Comparison of ENCODE assay signal across 14 cellular contexts in the genomic region with DNA sequence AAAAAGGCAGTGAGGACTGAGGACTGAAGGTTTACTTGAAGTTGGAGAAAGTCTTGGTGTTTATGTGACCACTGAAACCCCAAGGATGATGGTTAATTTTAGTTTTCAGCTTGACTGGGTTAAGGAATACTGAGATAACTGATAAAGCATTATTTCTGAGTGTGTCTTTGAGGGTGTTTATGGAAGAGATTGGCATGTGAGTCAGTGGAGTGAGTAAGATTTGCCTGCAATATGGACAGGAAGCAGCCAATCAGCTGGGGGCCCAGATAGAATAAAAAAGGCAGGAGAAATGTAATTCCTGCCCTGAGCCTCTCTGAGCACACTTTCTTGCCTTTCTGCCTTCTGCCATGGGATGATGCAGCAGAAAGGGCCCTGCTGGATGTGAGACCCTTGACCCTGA.
A peak's percentile ranks its signal among the peaks of the same experiment; 100 is the strongest.
DNase-seq lines count a peak whose midpoint lies in the region; ATAC-seq, FAIRE-seq and TF ChIP-seq lines count a peak whose summit lies in the region.
"Had no signal": no experiment of that assay in that cellular context is flagged by ENCODE, and none has a peak within 500 bp of the region (broad histone marks: within the 10 kb centered on the region; RNA-seq: fewer than 3 reads in every experiment).

No MANE protein-coding gene starts in this region.

- TF ChIP-seq CTCF in fibroblast of mammary gland (conservative IDR thresholded peaks at IDR 0.05; ENCODE audit: control insufficient read depth, insufficient read depth, low read depth, low read length), result no peak
- TF ChIP-seq CTCF in smooth muscle cell (IDR thresholded peaks at IDR 0.05; ENCODE audit: borderline replicate concordance, insufficient read depth, poor library complexity, severe bottlenecking), result no peak
- no peak for TF ChIP-seq CTCF in kidney (IDR thresholded peaks at IDR 0.05; ENCODE audit: borderline replicate concordance, extremely low read depth, insufficient read depth)

- no peaks in the 10 kb centered on the region for H3K79me2 ChIP-seq in smooth muscle cell (ENCODE audit: low read depth)

- no peak for ATAC-seq in GM18498 (IDR thresholded peaks at IDR 0.05; ENCODE audit: unreplicated experiment)
- ATAC-seq: esophagus mucosa, left lung had no signal

- H3K4me3 Mint-ChIP-seq in activated naive CD4-positive, alpha-beta T cell treated with anti-CD3 and anti-CD28 coated beads, Interleukin-2, amount 50 U/mL, for 24 hours, result peak overlapping the region; percentile 39

- peaks cover 22% of the 10 kb centered on the region for H3K36me3 Mint-ChIP-seq in activated naive CD4-positive, alpha-beta T cell treated with anti-CD3 and anti-CD28 coated beads, Interleukin-2, amount 50 U/mL, for 24 hours

- H3K4me1 Mint-ChIP-seq in activated naive CD4-positive, alpha-beta T cell treated with anti-CD3 and anti-CD28 coated beads, Interleukin-2, amount 50 U/mL, for 24 hours, result peaks cover 15% of the 10 kb centered on the region

- peak overlapping the region; percentile 4 for H3K27ac ChIP-seq in smooth muscle cell (ENCODE audit: low read depth)
- H3K27ac ChIP-seq in kidney (ENCODE audit: low read depth in 2 of 2, low read length in 2 of 2), result no peak overlapping the region
- H3K27ac ChIP-seq: left lung, SJSA1 had no signal

- H3K27me3 ChIP-seq in smooth muscle cell (ENCODE audit: low read depth), result no peaks in the 10 kb centered on the region
- H3K27me3 ChIP-seq: left lung, SJSA1 had no signal

- no peaks in the 10 kb centered on the region for H3K4me1 ChIP-seq in smooth muscle cell (ENCODE audit: low read depth)
- no peaks in the 10 kb centered on the region for H3K4me1 ChIP-seq in kidney (ENCODE audit: control insufficient read depth in 1 of 2, insufficient read depth in 1 of 2, low read depth in 1 of 2, low read length in 2 of 2)
- H3K4me1 ChIP-seq: left lung, SJSA1 had no signal

- H3K27me3 Mint-ChIP-seq in activated naive CD4-positive, alpha-beta T cell treated with anti-CD3 and anti-CD28 coated beads, Interleukin-2, amount 50 U/mL, for 24 hours, result no peaks in the 10 kb centered on the region

- no peaks in the 10 kb centered on the region for H3K36me3 ChIP-seq in smooth muscle cell (ENCODE audit: low read depth)
- H3K36me3 ChIP-seq in kidney (ENCODE audit: control insufficient read depth in 1 of 2, insufficient read depth in 2 of 2, low read length in 2 of 2), result no peaks in the 10 kb centered on the region
- H3K36me3 ChIP-seq: left lung, SJSA1 had no signal

- H3K4me3 ChIP-seq in fibroblast of mammary gland (ENCODE audit: control insufficient read depth, low read depth, low read length) (no peak overlapping the region), smooth muscle cell (no peak overlapping the region), kidney (ENCODE audit: low read length in 2 of 2) (no peak overlapping the region)
- H3K4me3 ChIP-seq: left lung, SJSA1 had no signal

- peaks cover 31% of the 10 kb centered on the region for H3K9me3 Mint-ChIP-seq in activated naive CD4-positive, alpha-beta T cell treated with anti-CD3 and anti-CD28 coated beads, Interleukin-2, amount 50 U/mL, for 24 hours

- no peak for DNase-seq in activated naive CD4-positive, alpha-beta T cell treated with anti-CD3 and anti-CD28 coated beads, Interleukin-2, amount 50 U/mL, for 16 hours
- DNase-seq in T1000 (lab: John Stamatoyannopoulos, UW) (peak; percentile 27), fibroblast of mammary gland (ENCODE audit: low read depth) (peak; percentile 52), smooth muscle cell (lab: John Stamatoyannopoulos, UW; ENCODE audit: unreplicated experiment) (no peak), kidney (no peak), NCI-H526 (lab: John Stamatoyannopoulos, UW) (no peak)
- DNase-seq: central memory CD4-positive, alpha-beta T cell; left lung had no signal

- H3K9me3 ChIP-seq in smooth muscle cell (replicated peaks; ENCODE audit: low read depth) (no peaks in the 10 kb centered on the region), kidney (ENCODE audit: control insufficient read depth in 1 of 2, low read length in 2 of 2) (no peaks in the 10 kb centered on the region)
- H3K9me3 ChIP-seq: left lung, SJSA1 had no signal

- no peak overlapping the region for H3K9ac ChIP-seq in smooth muscle cell (ENCODE audit: low read depth)
- no peak overlapping the region for H3K9ac ChIP-seq in kidney (ENCODE audit: low read length in 2 of 2)

- H3K27ac Mint-ChIP-seq in activated naive CD4-positive, alpha-beta T cell treated with anti-CD3 and anti-CD28 coated beads, Interleukin-2, amount 50 U/mL, for 24 hours, result peak overlapping the region; percentile 24

- H2AFZ ChIP-seq in smooth muscle cell (ENCODE audit: low read depth), result no peak overlapping the region

- FAIRE-seq in kidney (lab: Jason Lieb, UNC), result no peak
- FAIRE-seq: GM18507, urothelium cell line had no signal

- H3F3A ChIP-seq in smooth muscle cell (ENCODE audit: low read depth), result peaks cover 1% of the 10 kb centered on the region

- H3K4me2 ChIP-seq in smooth muscle cell, result peak overlapping the region; percentile 2

- no peaks in the 10 kb centered on the region for H4K20me1 ChIP-seq in smooth muscle cell (ENCODE audit: low read depth)

- intact Hi-C loops in kidney (cut with DNase I), result no loop called here

Comparison
In these comparisons a context has a peak if more than half of its experiments do, and no peak if none do; other contexts are left out.
1. DNase-seq: peak in T1000 (single experiment) and fibroblast of mammary gland (single experiment); none in activated naive CD4-positive, alpha-beta T cell treated with anti-CD3 and anti-CD28 coated beads, Interleukin-2, amount 50 U/mL, for 16 hours (single experiment), smooth muscle cell (single experiment), kidney (single experiment) and NCI-H526 (0 of 2).